Comparison of ENCODE assay signal across 8 cellular contexts in the genomic region with DNA sequence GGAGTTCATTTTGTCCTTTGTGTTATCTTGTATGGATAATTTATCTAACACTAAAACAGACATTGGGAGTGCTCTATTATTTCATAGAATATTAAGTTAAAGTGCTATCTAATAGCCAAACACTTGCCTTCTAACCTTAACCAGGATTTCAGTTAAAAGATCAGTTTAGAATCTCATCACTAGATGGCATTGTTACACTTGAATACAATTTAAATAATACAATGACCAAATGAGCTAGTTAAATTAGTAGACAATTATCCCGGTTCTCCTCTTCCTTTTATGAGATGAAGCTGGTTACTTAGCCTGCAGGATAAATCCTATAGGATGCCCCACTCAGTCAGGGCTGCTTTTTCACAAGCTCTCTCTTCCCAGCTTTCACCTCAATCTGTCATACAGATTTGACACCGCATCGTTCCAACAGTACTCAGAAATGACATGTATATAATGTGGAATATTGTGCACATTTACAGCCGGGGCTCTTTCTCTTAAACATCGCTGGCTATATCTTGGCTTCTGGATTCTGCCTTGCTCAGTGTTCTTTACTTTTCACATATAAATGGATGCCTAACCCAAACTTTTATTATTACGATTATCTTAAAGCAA.
DNase-seq lines count a peak whose midpoint lies in the region; ATAC-seq, FAIRE-seq and TF ChIP-seq lines count a peak whose summit lies in the region.

No MANE protein-coding gene starts in this region.

- POLR2A ChIA-PET in HepG2 (lab: Yijun Ruan, JAX) = no interaction called here

- H3K27me3 ChIP-seq in heart right ventricle (peaks cover 0 to 5% (median 0%) of the 10 kb centered on the region in 7 donors), HepG2 (ENCODE audit: control insufficient read depth in 1 of 2, insufficient read depth in 2 of 2, low read length in 2 of 2) (no peaks in the 10 kb centered on the region), adrenal gland (peaks cover 6% of the 10 kb centered on the region)

- no peaks in the 10 kb centered on the region for H3K9me3 Mint-ChIP-seq in activated T-helper 17 cell treated with anti-CD3 and anti-CD28 coated beads, Interleukin-2, amount 50 U/mL, for 72 hours
- H3K9me3 Mint-ChIP-seq in activated naive CD8-positive, alpha-beta T cell treated with anti-CD3 and anti-CD28 coated beads for 36 hours = no peaks in the 10 kb centered on the region

- TF ChIP-seq POLR2A in HepG2 (IDR thresholded peaks at IDR 0.05; ENCODE audit: insufficient read depth in 1 of 2, low read depth in 2 of 2, low read length in 2 of 2) (no peak), adrenal gland (IDR thresholded peaks at IDR 0.05) (no peak)

- CTCF ChIA-PET in HepG2 (lab: Yijun Ruan, JAX; ENCODE audit: low intra/inter-chr PET ratio, low total read pairs) = interaction anchor here (0.8 kb wide), 1 partner anchor 1817 kb away, joined by 3 read pairs; no protein-coding TSS in a partner anchor

- H3K27ac ChIP-seq in heart right ventricle (no peak overlapping the region), HepG2 (ENCODE audit: extremely low read length, insufficient read depth, low read length) (no peak overlapping the region), adrenal gland (no peak overlapping the region)

- no peak for TF ChIP-seq EP300 in HepG2 (IDR thresholded peaks at IDR 0.05; ENCODE audit: low read depth in 2 of 2, low read length in 2 of 2)
- no peak for TF ChIP-seq EP300 in HepG2 (CRISPR knock-in tag; IDR thresholded peaks at IDR 0.05; ENCODE audit: borderline replicate concordance)

- FAIRE-seq in HepG2 (lab: Jason Lieb, UNC) = peak; percentile 23

- H3K79me2 ChIP-seq in HepG2 (ENCODE audit: insufficient read depth, low read length) = no peaks in the 10 kb centered on the region

- in situ Hi-C loops in HepG2 (cut with HindIII; ENCODE audit: extremely low pct_ligation_motif_present, low pct_unique_long_range_greater_than_20kb) = loop anchor here (5.0 to 10.0 kb wide), 2 partner anchors 1210 to 1818 kb away; no protein-coding TSS in a partner anchor

- H3K4me1 Mint-ChIP-seq in activated T-helper 17 cell treated with anti-CD3 and anti-CD28 coated beads, Interleukin-2, amount 50 U/mL, for 72 hours = peaks cover 16% of the 10 kb centered on the region
- no peaks in the 10 kb centered on the region for H3K4me1 Mint-ChIP-seq in activated naive CD8-positive, alpha-beta T cell treated with anti-CD3 and anti-CD28 coated beads for 36 hours

- H3K27me3 Mint-ChIP-seq in activated T-helper 17 cell treated with anti-CD3 and anti-CD28 coated beads, Interleukin-2, amount 50 U/mL, for 72 hours = no peaks in the 10 kb centered on the region
- no peaks in the 10 kb centered on the region for H3K27me3 Mint-ChIP-seq in activated naive CD8-positive, alpha-beta T cell treated with anti-CD3 and anti-CD28 coated beads for 36 hours

- no peaks in the 10 kb centered on the region for H3K36me3 Mint-ChIP-seq in activated T-helper 17 cell treated with anti-CD3 and anti-CD28 coated beads, Interleukin-2, amount 50 U/mL, for 72 hours (ENCODE audit: low read depth)
- no peaks in the 10 kb centered on the region for H3K36me3 Mint-ChIP-seq in activated naive CD8-positive, alpha-beta T cell treated with anti-CD3 and anti-CD28 coated beads for 36 hours

- H3K36me3 ChIP-seq in heart right ventricle (no peaks in the 10 kb centered on the region), HepG2 (replicated peaks in 1 of 2; ENCODE audit: control insufficient read depth in 1 of 2, insufficient read depth in 2 of 2, low read length in 2 of 2) (no peaks in the 10 kb centered on the region), adrenal gland (replicated peaks in 1 of 2) (no peaks in the 10 kb centered on the region)

- peak overlapping the region; percentile 38 for H3K4me3 Mint-ChIP-seq in activated T-helper 17 cell treated with anti-CD3 and anti-CD28 coated beads, Interleukin-2, amount 50 U/mL, for 72 hours
- no peak overlapping the region for H3K4me3 Mint-ChIP-seq in activated naive CD8-positive, alpha-beta T cell treated with anti-CD3 and anti-CD28 coated beads for 36 hours

- WGBS in heart right ventricle, 2 donors = 60 to 68% methylated on average over 6 of the region's 6 CpGs
- 29% methylated on average over 6 of the region's 6 CpGs for WGBS in HepG2 (ENCODE audit: low lambda C conversion rate)
- WGBS in adrenal gland, 4 donors = 59 to 64% (median 61%) methylated on average over 6 of the region's 6 CpGs

- no peak overlapping the region for H2AFZ ChIP-seq in HepG2 (ENCODE audit: low read length)

- no peak overlapping the region for H3K4me2 ChIP-seq in HepG2 (ENCODE audit: low read depth, low read length)

- no peaks in the 10 kb centered on the region for H4K20me1 ChIP-seq in HepG2 (ENCODE audit: insufficient read depth, low read length)

- H3K9me3 ChIP-seq in heart right ventricle (no peaks in the 10 kb centered on the region), HepG2 (ENCODE audit: low read length) (no peaks in the 10 kb centered on the region), adrenal gland (replicated peaks in 1 of 3) (no peaks in the 10 kb centered on the region)

- H3K4me3 ChIP-seq in heart right ventricle (no peak overlapping the region), HepG2 (replicated peaks in 1 of 3; ENCODE audit: insufficient read depth in 1 of 3, low read depth in 2 of 3, low read length in 3 of 3) (no peak overlapping the region), adrenal gland (no peak overlapping the region)

- TF ChIP-seq RAD21 in HepG2 (CRISPR knock-in tag; IDR thresholded peaks at IDR 0.05) = no peak

- BruUV-seq in HepG2 (replicated peaks; lab: Mats Ljungman, UMichigan) = no TSS peak

- H3K4me1 ChIP-seq in heart right ventricle (no peaks in the 10 kb centered on the region), HepG2 (ENCODE audit: insufficient read depth, low read length) (no peaks in the 10 kb centered on the region), adrenal gland (replicated peaks in 1 of 2) (no peaks in the 10 kb centered on the region)

- TF ChIP-seq CTCF in heart right ventricle (IDR thresholded peaks at IDR 0.05) (peak in 7 of 9 donors; percentile 25 to 53 (median 41)), HepG2 (CRISPR knock-in tag; IDR thresholded peaks at IDR 0.05) (peak; percentile 35), adrenal gland (IDR thresholded peaks at IDR 0.05) (peak in 3 of 6 experiments; percentile 9 to 46 (median 10))

- H3K9ac ChIP-seq in HepG2 (ENCODE audit: insufficient read depth, low read depth, low read length) = no peak overlapping the region

- ATAC-seq in heart right ventricle (no peak), Right ventricle myocardium superior (ENCODE audit: poor library complexity) (no peak), HepG2 (peak; percentile 43; the same call in 2 of the 3 replicates)
- no peak for ATAC-seq in activated T-helper 17 cell treated with anti-CD3 and anti-CD28 coated beads, Interleukin-2, amount 50 U/mL, for 72 hours (replicated peaks)

- intact Hi-C loops in heart right ventricle (cut with DNase I) (loop anchor here in 8 of 10 donors (5.0 to 10.0 kb wide), 6 partner anchors 1208 to 1818 kb away; no protein-coding TSS in a partner anchor), Right ventricle myocardium superior (cut with DNase I) (loop anchor here (10.0 kb wide), 1 partner anchor 1818 kb away; no protein-coding TSS in a partner anchor), HepG2 (cut with micrococcal nuclease; ENCODE audit: unreplicated experiment) (loop anchor here (1.0 to 10.0 kb wide), 5 partner anchors 439 to 1958 kb away; no protein-coding TSS in a partner anchor), adrenal gland (cut with DNase I) (no loop called here)

- peak overlapping the region; percentile 59 for H3K27ac Mint-ChIP-seq in activated T-helper 17 cell treated with anti-CD3 and anti-CD28 coated beads, Interleukin-2, amount 50 U/mL, for 72 hours
- H3K27ac Mint-ChIP-seq in activated naive CD8-positive, alpha-beta T cell treated with anti-CD3 and anti-CD28 coated beads for 36 hours = no peak overlapping the region

- DNase-seq in heart right ventricle (no peak), Right ventricle myocardium superior (no peak), NCI-H1694 (lab: John Stamatoyannopoulos, UW) (peak; percentile 80), HepG2 (ENCODE audit: low spot score) (peak; percentile 7), 8988T (no peak), adrenal gland (no peak)
- no peak for DNase-seq in activated naive CD8-positive, alpha-beta T cell treated with anti-CD3 and anti-CD28 coated beads for 36 hours

TF ChIP-seq in HepG2, 621 proteins besides CTCF, POLR2A, EP300 and RAD21:
- TF ChIP-seq STAG1 (CRISPR knock-in tag; IDR thresholded peaks at IDR 0.05) (peak; percentile 62), ZNF768 (CRISPR knock-in tag; IDR thresholded peaks at IDR 0.05) (no peak), SMC3 (IDR thresholded peaks at IDR 0.05; ENCODE audit: low read length) (peak; percentile 19; the same call in 1 of the 2 replicates)

Comparison
In these comparisons a context has a peak if more than half of its experiments do, and no peak if none do; other contexts are left out.
1. DNase-seq: peak in NCI-H1694 (single experiment) and HepG2 (single experiment); none in heart right ventricle (0 of 2), Right ventricle myocardium superior (single experiment), 8988T (single experiment), activated naive CD8-positive, alpha-beta T cell treated with anti-CD3 and anti-CD28 coated beads for 36 hours (single experiment) and adrenal gland (0 of 7).
2. intact Hi-C loops: an anchor here in heart right ventricle (5.0 to 10.0 kb wide), Right ventricle myocardium superior (10.0 kb wide) and HepG2 (1.0 to 10.0 kb wide); none called in adrenal gland.